Comparison of ENCODE assay signal across 36 cellular contexts in genomic region chr3:116618138-116618537, GRCh38.
"Had no signal": no experiment of that assay in that cellular context is flagged by ENCODE, and none has a peak within 500 bp of the region (broad histone marks: within the 10 kb centered on the region; RNA-seq: fewer than 3 reads in every experiment).

No MANE protein-coding gene starts in this region.

- H3K9me3 ChIP-seq: adrenal gland, body of pancreas, colonic mucosa, esophagus muscularis mucosa, gastroesophageal sphincter had no signal

- H3K4me1 Mint-ChIP-seq: activated CD4-positive, alpha-beta T cell treated with anti-CD3 and anti-CD28 coated beads for 36 hours; activated CD4-positive, alpha-beta T cell treated with anti-CD3 and anti-CD28 coated beads, Interleukin-2, amount 10 ng/mL, durations not matched to agents 24 days and 14 days; activated CD8-positive, alpha-beta memory T cell treated with anti-CD3 and anti-CD28 coated beads, Interleukin-2, amount 10 ng/mL, durations not matched to agents 7 days and 5 days; activated naive CD4-positive, alpha-beta T cell treated with anti-CD3 and anti-CD28 coated beads, Interleukin-2, amount 50 U/mL, for 24 hours; activated naive CD8-positive, alpha-beta T cell treated with anti-CD3 and anti-CD28 coated beads for 36 hours; activated naive CD8-positive, alpha-beta T cell treated with anti-CD3 and anti-CD28 coated beads, Interleukin-2, amount 50 U/mL, for 24 hours; T-helper 17 cell had no signal

- H3K27ac ChIP-seq: adrenal gland, body of pancreas, cardiac muscle cell, colonic mucosa, esophagus muscularis mucosa, gastroesophageal sphincter, heart right ventricle, WERI-Rb-1 had no signal

- H3K4me3 ChIP-seq: adrenal gland, body of pancreas, cardiac muscle cell, colonic mucosa, esophagus muscularis mucosa, gastroesophageal sphincter, heart right ventricle had no signal

- DNase-seq: activated CD4-positive, alpha-beta memory T cell treated with anti-CD3 and anti-CD28 coated beads for 36 hours; activated CD4-positive, alpha-beta T cell treated with anti-CD3 and anti-CD28 coated beads for 36 hours; activated CD4-positive, alpha-beta T cell treated with anti-CD3 and anti-CD28 coated beads, Interleukin-2, amount 10 ng/mL, durations not matched to agents 24 days and 14 days; activated CD4-positive, CD25-positive, alpha-beta regulatory T cell; activated CD4-positive, CD25-positive, alpha-beta regulatory T cell treated with anti-CD3 and anti-CD28 coated beads, Interleukin-2, amount 50 U/mL, for 72 hours; activated CD8-positive, alpha-beta memory T cell treated with anti-CD3 and anti-CD28 coated beads, Interleukin-2, amount 10 ng/mL, durations not matched to agents 7 days and 5 days; activated CD8-positive, alpha-beta memory T cell treated with anti-CD3 and anti-CD28 coated beads, Interleukin-2, amount 50 U/mL, for 4 hours; activated CD8-positive, alpha-beta T cell treated with anti-CD3 and anti-CD28 coated beads, Interleukin-2, amount 10 ng/mL, durations not matched to agents 7 days and 5 days; activated effector memory CD4-positive, alpha-beta T cell treated with anti-CD3 and anti-CD28 coated beads, Interleukin-2, amount 50 U/mL, for 16 hours; activated naive CD4-positive, alpha-beta T cell treated with anti-CD3 and anti-CD28 coated beads for 36 hours; activated naive CD8-positive, alpha-beta T cell treated with anti-CD3 and anti-CD28 coated beads for 36 hours; activated naive CD8-positive, alpha-beta T cell treated with anti-CD3 and anti-CD28 coated beads, Interleukin-2, amount 50 U/mL, for 24 hours; activated T-cell treated with anti-CD3 and anti-CD28 coated beads, Interleukin-2, amount 50 U/mL, for 1 hour; activated T-cell treated with anti-CD3 and anti-CD28 coated beads, Interleukin-2, amount 50 U/mL, for 48 hours; adrenal gland; amygdala; aorta; body of pancreas; central memory CD4-positive, alpha-beta T cell; cerebellar nuclear complex; colonic mucosa; effector CD8-positive, alpha-beta T cell; erythroblast; foreskin melanocyte; heart right ventricle; T-helper 1 cell; T-helper 17 cell; T1000; WERI-Rb-1 had no signal

- H3K36me3 Mint-ChIP-seq: activated CD4-positive, alpha-beta memory T cell treated with anti-CD3 and anti-CD28 coated beads for 36 hours; activated CD8-positive, alpha-beta memory T cell treated with anti-CD3 and anti-CD28 coated beads, Interleukin-2, amount 10 ng/mL, durations not matched to agents 7 days and 5 days; activated naive CD8-positive, alpha-beta T cell treated with anti-CD3 and anti-CD28 coated beads for 36 hours had no signal

- H3K4me1 ChIP-seq: adrenal gland, body of pancreas, colonic mucosa, esophagus muscularis mucosa, gastroesophageal sphincter, heart right ventricle had no signal

- H3K27me3 ChIP-seq: adrenal gland, body of pancreas, cardiac muscle cell, colonic mucosa, esophagus muscularis mucosa, gastroesophageal sphincter had no signal

- H3K27ac Mint-ChIP-seq: activated CD4-positive, alpha-beta memory T cell treated with anti-CD3 and anti-CD28 coated beads for 36 hours; activated CD4-positive, alpha-beta T cell treated with anti-CD3 and anti-CD28 coated beads for 36 hours; activated CD4-positive, alpha-beta T cell treated with anti-CD3 and anti-CD28 coated beads, Interleukin-2, amount 10 ng/mL, durations not matched to agents 24 days and 14 days; activated CD8-positive, alpha-beta memory T cell treated with anti-CD3 and anti-CD28 coated beads, Interleukin-2, amount 10 ng/mL, durations not matched to agents 7 days and 5 days; activated CD8-positive, alpha-beta T cell treated with anti-CD3 and anti-CD28 coated beads, Interleukin-2, amount 10 ng/mL, durations not matched to agents 7 days and 5 days; activated naive CD4-positive, alpha-beta T cell treated with anti-CD3 and anti-CD28 coated beads for 36 hours; activated naive CD4-positive, alpha-beta T cell treated with anti-CD3 and anti-CD28 coated beads, Interleukin-2, amount 50 U/mL, for 24 hours; activated naive CD8-positive, alpha-beta T cell treated with anti-CD3 and anti-CD28 coated beads for 36 hours; activated naive CD8-positive, alpha-beta T cell treated with anti-CD3 and anti-CD28 coated beads, Interleukin-2, amount 50 U/mL, for 24 hours; activated T-helper 1 cell treated with anti-CD3 and anti-CD28 coated beads, Interleukin-12 subunit alpha, Interleukin-12 subunit beta, Interleukin-2, Interleukin-4 antibody, amounts not matched to agents 30 ng/mL and 10 ng/mL and 1 ng/mL, durations not matched to agents 14 hours and 24 hours and 36 hours; activated T-helper 2 cell treated with anti-CD3 and anti-CD28 coated beads, Interferon-gamma antibody, Interleukin-2, Interleukin-4, amounts not matched to agents 10 μg/mL and 5 μg/mL and 100 μg/mL, durations not matched to agents 14 hours and 24 hours and 36 hours; T-helper 17 cell; T-helper 2 cell treated with Interferon-gamma antibody and Interleukin-4, amounts not matched to agents 5 μg/mL and 100 μg/mL, for 36 hours had no signal

- H3K36me3 ChIP-seq: adrenal gland, cardiac muscle cell, colonic mucosa, esophagus muscularis mucosa, gastroesophageal sphincter, heart right ventricle, WERI-Rb-1 had no signal

- H3K4me3 Mint-ChIP-seq: activated CD4-positive, alpha-beta memory T cell treated with anti-CD3 and anti-CD28 coated beads for 36 hours; activated CD4-positive, alpha-beta T cell treated with anti-CD3 and anti-CD28 coated beads for 36 hours; activated CD4-positive, alpha-beta T cell treated with anti-CD3 and anti-CD28 coated beads, Interleukin-2, amount 10 ng/mL, durations not matched to agents 24 days and 14 days; activated CD8-positive, alpha-beta memory T cell treated with anti-CD3 and anti-CD28 coated beads, Interleukin-2, amount 10 ng/mL, durations not matched to agents 7 days and 5 days; activated CD8-positive, alpha-beta T cell treated with anti-CD3 and anti-CD28 coated beads, Interleukin-2, amount 10 ng/mL, durations not matched to agents 7 days and 5 days; activated naive CD4-positive, alpha-beta T cell treated with anti-CD3 and anti-CD28 coated beads for 36 hours; activated naive CD4-positive, alpha-beta T cell treated with anti-CD3 and anti-CD28 coated beads, Interleukin-2, amount 50 U/mL, for 24 hours; activated naive CD8-positive, alpha-beta T cell treated with anti-CD3 and anti-CD28 coated beads for 36 hours; activated naive CD8-positive, alpha-beta T cell treated with anti-CD3 and anti-CD28 coated beads, Interleukin-2, amount 50 U/mL, for 24 hours; activated T-helper 1 cell treated with anti-CD3 and anti-CD28 coated beads, Interleukin-12 subunit alpha, Interleukin-12 subunit beta, Interleukin-2, Interleukin-4 antibody, amounts not matched to agents 30 ng/mL and 10 ng/mL and 1 ng/mL, durations not matched to agents 14 hours and 24 hours and 36 hours; T-helper 17 cell; T-helper 2 cell treated with Interferon-gamma antibody and Interleukin-4, amounts not matched to agents 5 μg/mL and 100 μg/mL, for 36 hours had no signal

- H3K27me3 Mint-ChIP-seq: activated CD4-positive, alpha-beta memory T cell treated with anti-CD3 and anti-CD28 coated beads for 36 hours; activated CD4-positive, alpha-beta T cell treated with anti-CD3 and anti-CD28 coated beads for 36 hours; activated CD4-positive, alpha-beta T cell treated with anti-CD3 and anti-CD28 coated beads, Interleukin-2, amount 10 ng/mL, durations not matched to agents 24 days and 14 days; activated CD8-positive, alpha-beta memory T cell treated with anti-CD3 and anti-CD28 coated beads, Interleukin-2, amount 10 ng/mL, durations not matched to agents 7 days and 5 days; activated naive CD4-positive, alpha-beta T cell treated with anti-CD3 and anti-CD28 coated beads, Interleukin-2, amount 50 U/mL, for 24 hours; activated naive CD8-positive, alpha-beta T cell treated with anti-CD3 and anti-CD28 coated beads for 36 hours; activated naive CD8-positive, alpha-beta T cell treated with anti-CD3 and anti-CD28 coated beads, Interleukin-2, amount 50 U/mL, for 24 hours; T-helper 17 cell had no signal
